8 cellular contexts compared by ENCODE assay signal in genomic region chr13:23921451-23921888, GRCh38. TPM values are rescaled to one million over a fixed set of nuclear protein-coding genes. Genes with fewer than 3 reads are reported as not detected.
DNase-seq lines count a peak whose midpoint lies in the region; ATAC-seq and TF ChIP-seq lines count a peak whose summit lies in the region.

No MANE protein-coding gene starts in this region.

- TF ChIP-seq CTCF in brain microvascular endothelial cell (IDR thresholded peaks at IDR 0.05; ENCODE audit: low read depth, low read length, missing control alignments) (peak; percentile 55), vagina (IDR thresholded peaks at IDR 0.05) (peak; percentile 41 to 51 (median 48))

- H3K4me1 ChIP-seq in vagina: no peaks in the 10 kb centered on the region

- H3K27me3 ChIP-seq in brain microvascular endothelial cell (replicated peaks): no peaks in the 10 kb centered on the region
- H3K27me3 ChIP-seq in vagina: no peaks in the 10 kb centered on the region

- no peaks in the 10 kb centered on the region for H3K36me3 ChIP-seq in brain microvascular endothelial cell (replicated peaks)
- no peaks in the 10 kb centered on the region for H3K36me3 ChIP-seq in vagina

- no peak for TF ChIP-seq POLR2A in vagina (IDR thresholded peaks at IDR 0.05)

- DNase-seq in AG20443 (ENCODE audit: low spot score) (peak; percentile 56), NCI-H524 treated with DMSO at 0.1 percent for 48 hours (lab: John Stamatoyannopoulos, UW) (peak; percentile 43), brain microvascular endothelial cell (peak; percentile 49), kidney tubule cell (ENCODE audit: low spot score) (peak; percentile 87), vagina (ENCODE audit: extremely low spot score in 2 of 2) (no peak)

- H3K9me3 ChIP-seq in vagina: no peaks in the 10 kb centered on the region

- ATAC-seq in GM18861 (IDR thresholded peaks at IDR 0.05; ENCODE audit: unreplicated experiment) (peak; percentile 43), HG02885 (IDR thresholded peaks at IDR 0.05; ENCODE audit: poor library complexity, unreplicated experiment) (no peak), HG02840 (IDR thresholded peaks at IDR 0.05; ENCODE audit: low FRiP score, unreplicated experiment) (no peak)

- in situ Hi-C loops in brain microvascular endothelial cell (cut with HindIII; ENCODE audit: low pct_ligation_motif_present, low sequenced_read_pairs): no loop called here

- H3K4me3 ChIP-seq in brain microvascular endothelial cell (ENCODE audit: low read depth, low read length) (no peak overlapping the region), vagina (no peak overlapping the region)

- intact Hi-C loops in vagina (cut with DNase I): no loop called here

- H3K27ac ChIP-seq in brain microvascular endothelial cell (no peak overlapping the region), vagina (no peak overlapping the region)

RNA-seq across cellular contexts. Expression of gene C1QTNF9B, which starts 24.2 kb away (rescaled TPM):
- total RNA-seq in vagina: not detected

RNA-seq across cellular contexts. Expression of gene MIPEP, which starts 32.3 kb away (rescaled TPM):
- 13.3 TPM for total RNA-seq in vagina

Comparison
In these comparisons a context has a peak if more than half of its experiments do, and no peak if none do; other contexts are left out.
1. DNase-seq: peak in AG20443 (single experiment), NCI-H524 treated with DMSO at 0.1 percent for 48 hours (single experiment), brain microvascular endothelial cell (single experiment) and kidney tubule cell (single experiment); none in vagina (0 of 2).